Comparison of ENCODE assay signal across 7 cellular contexts in the genomic region with DNA sequence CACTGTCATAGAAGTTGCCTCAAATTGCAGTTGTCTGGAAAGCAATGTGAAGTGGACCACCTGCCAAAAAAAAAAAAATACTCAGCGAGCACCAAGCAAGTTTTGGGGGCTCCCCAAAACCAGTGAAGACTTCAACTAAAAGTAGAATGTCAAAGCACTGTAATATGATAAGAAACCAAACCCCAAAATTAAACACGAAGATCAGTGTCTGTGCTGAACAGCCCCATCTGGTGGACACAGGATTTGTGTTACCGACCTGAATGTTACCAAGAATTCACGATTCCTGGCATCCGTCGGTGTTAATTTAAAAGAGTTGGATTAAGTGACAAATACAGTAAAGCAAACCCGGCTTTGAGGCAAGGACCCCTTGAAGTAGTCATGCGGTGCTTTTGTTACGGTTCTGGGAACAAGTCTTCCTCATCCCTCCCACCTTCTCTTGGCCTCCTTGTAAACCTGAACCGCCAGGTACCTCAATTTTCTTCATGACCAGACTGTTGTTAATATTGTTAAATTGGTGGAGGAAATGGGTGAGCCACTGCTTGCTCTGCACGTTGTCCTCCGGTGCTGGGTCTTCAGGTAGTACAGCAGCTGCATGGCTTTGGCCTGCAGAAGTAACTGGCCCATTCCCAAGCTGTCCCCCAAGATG. TPM values are rescaled to one million over a fixed set of nuclear protein-coding genes. Genes with fewer than 3 reads are reported as not detected.
A peak's percentile ranks its signal among the peaks of the same experiment; 100 is the strongest.
DNase-seq lines count a peak whose midpoint lies in the region; ATAC-seq and TF ChIP-seq lines count a peak whose summit lies in the region.

No MANE protein-coding gene starts in this region.

- H3K4me1 Mint-ChIP-seq in chondrocyte (ENCODE audit: low read depth) = peaks cover 11% of the 10 kb centered on the region

- intact Hi-C loops in right lobe of liver (cut with DNase I) = no loop called here

- H3K27me3 Mint-ChIP-seq in chondrocyte (ENCODE audit: low read depth) = no peaks in the 10 kb centered on the region

- no peak overlapping the region for H3K27ac Mint-ChIP-seq in chondrocyte (ENCODE audit: unreplicated experiment)

- peak; percentile 70 for DNase-seq in GM10266 (ENCODE audit: extremely low spot score)
- DNase-seq in LNCaP clone FGC (ENCODE audit: low read depth) = peak; percentile 22
- peak; percentile 38 for DNase-seq in activated CD4-positive, CD25-positive, alpha-beta regulatory T cell treated with anti-CD3 and anti-CD28 coated beads, Interleukin-2, amount 50 U/mL, for 72 hours
- DNase-seq in chondrocyte (ENCODE audit: low spot score) = no peak
- DNase-seq in right lobe of liver = peak in 2 of 3 donors; percentile 32 to 64
- DNase-seq in stimulated activated CD8-positive, alpha-beta memory T cell treated with anti-CD3 and anti-CD28 coated beads, Interleukin-15, amount 100 ng/mL, for 1 hour (ENCODE audit: low read depth) = peak; percentile 51

- TF ChIP-seq CTCF in GM10266 (IDR thresholded peaks at IDR 0.05; ENCODE audit: control insufficient read depth, insufficient read depth, low read depth, missing control alignments) = peak; percentile 64
- peak; percentile 69 for TF ChIP-seq CTCF in LNCaP clone FGC (IDR thresholded peaks at IDR 0.05; ENCODE audit: control insufficient read depth, extremely low read depth, insufficient read depth)
- peak; percentile 91 for TF ChIP-seq CTCF in chondrocyte (IDR thresholded peaks at IDR 0.05)
- peak; percentile 71 to 78 (median 72) for TF ChIP-seq CTCF in right lobe of liver (IDR thresholded peaks at IDR 0.05)

- no peak overlapping the region for H3K4me3 ChIP-seq in LNCaP clone FGC (ENCODE audit: low read depth, low read length)
- H3K4me3 ChIP-seq in right lobe of liver = no peak overlapping the region

- peaks cover 1% of the 10 kb centered on the region for H3K36me3 Mint-ChIP-seq in chondrocyte (ENCODE audit: low read depth)

- H3K27ac ChIP-seq in right lobe of liver = no peak overlapping the region

- 9% methylated on average over 11 of the region's 12 CpGs for WGBS in right lobe of liver (ENCODE audit: insufficient coverage, low coverage, low lambda C conversion rate, missing lambda C conversion rate)

- no peak for TF ChIP-seq POLR2A in right lobe of liver (IDR thresholded peaks at IDR 0.05)

- peaks cover 6% of the 10 kb centered on the region for H3K9me3 Mint-ChIP-seq in chondrocyte (ENCODE audit: low read depth)

- H3K4me3 Mint-ChIP-seq in chondrocyte (ENCODE audit: unreplicated experiment) = no peak overlapping the region

- ATAC-seq in right lobe of liver = peak; percentile 79 to 85 (median 84)
- ATAC-seq in GM21367 (IDR thresholded peaks at IDR 0.05; ENCODE audit: unreplicated experiment) = no peak

- peaks cover 0 to 5% (median under 1%) of the 10 kb centered on the region in 4 donors for H3K4me1 ChIP-seq in right lobe of liver

- no peaks in the 10 kb centered on the region for H3K27me3 ChIP-seq in right lobe of liver

- H3K36me3 ChIP-seq in right lobe of liver = no peaks in the 10 kb centered on the region

- no peaks in the 10 kb centered on the region for H3K9me3 ChIP-seq in right lobe of liver

RNA-seq across cellular contexts. Expression of gene SSB, which starts 31.3 kb away (rescaled TPM):
- 93.5 to 105 TPM (median 95.1 TPM) in 3 replicates for total RNA-seq in chondrocyte
- total RNA-seq in right lobe of liver = 10 to 100 TPM; 16.5 to 41.3 (median 33.2) TPM

RNA-seq across cellular contexts. Expression of gene KLHL23, which starts 33.7 kb away (rescaled TPM):
- total RNA-seq in chondrocyte (3.8 to 9.6 TPM (median 8.9 TPM) in 3 replicates), right lobe of liver (1 to 10 TPM; 4.7 to 6.6 (median 6.0) TPM)

RNA-seq across cellular contexts. Expression of gene METTL5, which starts 57.3 kb away (rescaled TPM):
- total RNA-seq in chondrocyte (43.5 to 47.6 TPM (median 45.2 TPM) in 3 replicates), right lobe of liver (10 to 100 TPM; 18.4 to 26.7 (median 20.7) TPM)

RNA-seq across cellular contexts. Expression of gene UBR3, which starts 59.9 kb away (rescaled TPM):
- total RNA-seq in chondrocyte (30.9 to 44.0 TPM (median 32.4 TPM) in 3 replicates), right lobe of liver (10 to 100 TPM; 25.3 to 37.3 (median 29.9) TPM)
